ENCODE assay signal across 30 cellular contexts in genomic region chr10:20933705-20934104, GRCh38.
"Had no signal": no experiment of that assay in that cellular context is flagged by ENCODE, and none has a peak within 500 bp of the region (broad histone marks: within the 10 kb centered on the region; RNA-seq: fewer than 3 reads in every experiment).

No MANE protein-coding gene starts in this region.

- H3K4me3 ChIP-seq: adrenal gland, ascending aorta, body of pancreas, breast epithelium, cardiac muscle cell had no signal

- H3K27ac ChIP-seq: adrenal gland, ascending aorta, body of pancreas, brain microvascular endothelial cell, breast epithelium, cardiac muscle cell had no signal

- H3K9me3 ChIP-seq: adrenal gland, ascending aorta, body of pancreas, breast epithelium had no signal

- ATAC-seq: activated naive CD4-positive, alpha-beta T cell treated with anti-CD3 and anti-CD28 coated beads, Interleukin-2, amount 50 U/mL, for 72 hours; activated naive CD8-positive, alpha-beta T cell treated with anti-CD3 and anti-CD28 coated beads, Interleukin-2, amount 50 U/mL, for 24 hours; activated T-cell treated with anti-CD3 and anti-CD28 coated beads, Interleukin-2, amount 50 U/mL, for 4 hours; activated T-cell treated with anti-CD3 and anti-CD28 coated beads, Interleukin-2, amount 50 U/mL, for 72 hours; activated T-helper 17 cell treated with anti-CD3 and anti-CD28 coated beads, Interleukin-2, amount 50 U/mL, for 72 hours; body of pancreas had no signal

- DNase-seq: activated effector memory CD4-positive, alpha-beta T cell treated with anti-CD3 and anti-CD28 coated beads, Interleukin-2, amount 50 U/mL, for 16 hours; activated effector memory CD4-positive, alpha-beta T cell treated with Interleukin-2 at 50 U/mL for 16 hours; activated gamma-delta T cell; activated gamma-delta T cell treated with Interleukin-2 at 50 U/mL for 16 hours; activated naive CD4-positive, alpha-beta T cell; activated naive CD4-positive, alpha-beta T cell treated with anti-CD3 and anti-CD28 coated beads for 36 hours; activated naive CD4-positive, alpha-beta T cell treated with anti-CD3 and anti-CD28 coated beads, Interleukin-2, amount 10 ng/mL, durations not matched to agents 7 days and 5 days; activated naive CD4-positive, alpha-beta T cell treated with anti-CD3 and anti-CD28 coated beads, Interleukin-2, amount 50 U/mL, for 16 hours; activated naive CD4-positive, alpha-beta T cell treated with Interleukin-2 at 50 U/mL for 16 hours; activated naive CD8-positive, alpha-beta T cell treated with anti-CD3 and anti-CD28 coated beads for 36 hours; activated naive CD8-positive, alpha-beta T cell treated with anti-CD3 and anti-CD28 coated beads, Interleukin-2, amount 10 ng/mL, durations not matched to agents 7 days and 5 days; activated naive CD8-positive, alpha-beta T cell treated with anti-CD3 and anti-CD28 coated beads, Interleukin-2, amount 50 U/mL, for 24 hours; activated T-cell treated with anti-CD3 and anti-CD28 coated beads, Interleukin-2, amount 50 U/mL, for 4 hours; activated T-cell treated with anti-CD3 and anti-CD28 coated beads, Interleukin-2, amount 50 U/mL, for 48 hours; activated T-cell treated with anti-CD3 and anti-CD28 coated beads, Interleukin-2, amount 50 U/mL, for 72 hours; adrenal gland; amniotic stem cell; amygdala; anterior cingulate cortex; aorta; body of pancreas; brain microvascular endothelial cell; caudate nucleus; central memory CD4-positive, alpha-beta T cell; cerebellar nuclear complex had no signal

- H3K36me3 ChIP-seq: adrenal gland, ascending aorta, brain microvascular endothelial cell, breast epithelium, cardiac muscle cell had no signal

- H3K4me1 ChIP-seq: adrenal gland, ascending aorta, body of pancreas, breast epithelium had no signal

- H3K27me3 ChIP-seq: adrenal gland, ascending aorta, body of pancreas, brain microvascular endothelial cell, breast epithelium, cardiac muscle cell had no signal
